Comparison of ENCODE assay signal across 11 cellular contexts in genomic region chr11:111310723-111311122, GRCh38. TPM values are rescaled to one million over a fixed set of nuclear protein-coding genes. Genes with fewer than 3 reads are reported as not detected.
DNase-seq lines count a peak whose midpoint lies in the region; ATAC-seq and TF ChIP-seq lines count a peak whose summit lies in the region.
"Had no signal": no experiment of that assay in that cellular context is flagged by ENCODE, and none has a peak within 500 bp of the region (broad histone marks: within the 10 kb centered on the region; RNA-seq: fewer than 3 reads in every experiment).

No MANE protein-coding gene starts in this region.

- intact Hi-C loops in stomach (cut with DNase I; ENCODE audit: low total_unique reads), result no loop called here

- H3K27me3 ChIP-seq in stomach, result no peaks in the 10 kb centered on the region
- peaks cover 8% of the 10 kb centered on the region; the same call in 1 of the 2 replicates for H3K27me3 ChIP-seq in MG63

- H3K4me1 Mint-ChIP-seq in natural killer cell treated with Interleukin-12 subunit alpha and Interleukin-12 subunit beta and Interleukin-15 and Interleukin-18, amount 100 ng/mL, for 72 hours (ENCODE audit: low read depth in 2 of 2), result no peaks in the 10 kb centered on the region

- peaks cover 23 to 40% of the 10 kb centered on the region in 2 donors for H3K27me3 Mint-ChIP-seq in natural killer cell treated with Interleukin-12 subunit alpha and Interleukin-12 subunit beta and Interleukin-15 and Interleukin-18, amount 100 ng/mL, for 72 hours

- H3K36me3 ChIP-seq in stomach (no peaks in the 10 kb centered on the region), MG63 (no peaks in the 10 kb centered on the region)

- H3K36me3 Mint-ChIP-seq in natural killer cell treated with Interleukin-12 subunit alpha and Interleukin-12 subunit beta and Interleukin-15 and Interleukin-18, amount 100 ng/mL, for 72 hours, result no peaks in the 10 kb centered on the region

- TF ChIP-seq POLR2A in stomach (IDR thresholded peaks at IDR 0.05), result no peak

- TF ChIP-seq EP300 in stomach (IDR thresholded peaks at IDR 0.05), result no peak

- H3K9me3 ChIP-seq in stomach (no peaks in the 10 kb centered on the region), MG63 (peaks cover 6% of the 10 kb centered on the region; the same call in 1 of the 2 replicates)

- peak overlapping the region in 3 of 5 donors; percentile 55 to 99 (median 69) for H3K27ac ChIP-seq in stomach

- H3K9me3 Mint-ChIP-seq in natural killer cell treated with Interleukin-12 subunit alpha and Interleukin-12 subunit beta and Interleukin-15 and Interleukin-18, amount 100 ng/mL, for 72 hours, result peaks cover 2% of the 10 kb centered on the region
- H3K9me3 Mint-ChIP-seq: H9 had no signal

- DNase-seq in NCI-H2107 treated with DMSO at 0.1 percent for 48 hours (lab: John Stamatoyannopoulos, UW; ENCODE audit: unreplicated experiment) (peak; percentile 76), NCI-H2107 (lab: John Stamatoyannopoulos, UW) (no peak), COLO668 (lab: John Stamatoyannopoulos, UW; ENCODE audit: unreplicated experiment) (peak; percentile 28), NCI-H526 treated with DMSO at 0.1 percent for 48 hours (lab: John Stamatoyannopoulos, UW) (peak; percentile 92), stomach (no peak), MG63 (no peak), NCI-H2171 (lab: John Stamatoyannopoulos, UW) (no peak)
- DNase-seq in natural killer cell treated with Interleukin-12 subunit alpha and Interleukin-12 subunit beta and Interleukin-15 and Interleukin-18, amount 100 ng/mL, for 72 hours (ENCODE audit: low spot score), result no peak
- DNase-seq: ACHN, H9 had no signal

- H3K4me3 Mint-ChIP-seq in natural killer cell treated with Interleukin-12 subunit alpha and Interleukin-12 subunit beta and Interleukin-15 and Interleukin-18, amount 100 ng/mL, for 72 hours, result no peak overlapping the region
- H3K4me3 Mint-ChIP-seq: H9 had no signal

- H3K4me3 ChIP-seq in stomach (no peak overlapping the region), MG63 (no peak overlapping the region)

- no peak for TF ChIP-seq CTCF in stomach (IDR thresholded peaks at IDR 0.05)

- H3K27ac Mint-ChIP-seq in natural killer cell treated with Interleukin-12 subunit alpha and Interleukin-12 subunit beta and Interleukin-15 and Interleukin-18, amount 100 ng/mL, for 72 hours, result no peak overlapping the region
- H3K27ac Mint-ChIP-seq: H9 had no signal

- ATAC-seq in natural killer cell treated with Interleukin-12 subunit alpha and Interleukin-12 subunit beta and Interleukin-15 and Interleukin-18, amount 100 ng/mL, for 72 hours, result no peak

- 68 to 81% (median 73%) methylated on average over 6 of the region's 6 CpGs for WGBS in stomach, 5 donors

- peaks cover 0 to 43% (median 6%) of the 10 kb centered on the region in 4 donors for H3K4me1 ChIP-seq in stomach

RNA-seq across cellular contexts. Expression of gene POU2AF3, which starts 12.4 kb away (rescaled TPM):
- 1 to 10 TPM in 4 of 5 donors, under 1 TPM in 1; 0.58 to 7.6 (median 3.1) TPM for total RNA-seq in stomach
- 10 to 100 TPM in 1 of 3 donors, 1 to 10 TPM in 2; 3.3 to 10.1 (median 4.3) TPM for polyA plus RNA-seq in stomach
- total RNA-seq in MG63 (2014; rRNA removed; shearing (Covaris generic); ENCODE audit: low replicate concordance), result not detected in 2 replicates
- not detected for total RNA-seq in natural killer cell treated with Interleukin-12 subunit alpha and Interleukin-12 subunit beta and Interleukin-15 and Interleukin-18, amount 100 ng/mL, for 72 hours
- total RNA-seq: SK-MEL-5 had no signal

Comparison
In these comparisons a context has a peak if more than half of its experiments do, and no peak if none do; other contexts are left out.
1. DNase-seq: peak in NCI-H2107 treated with DMSO at 0.1 percent for 48 hours (single experiment), COLO668 (single experiment) and NCI-H526 treated with DMSO at 0.1 percent for 48 hours (single experiment); none in NCI-H2107 (single experiment), stomach (single experiment), MG63 (single experiment), NCI-H2171 (single experiment) and natural killer cell treated with Interleukin-12 subunit alpha and Interleukin-12 subunit beta and Interleukin-15 and Interleukin-18, amount 100 ng/mL, for 72 hours (single experiment).